In the genomic region with DNA sequence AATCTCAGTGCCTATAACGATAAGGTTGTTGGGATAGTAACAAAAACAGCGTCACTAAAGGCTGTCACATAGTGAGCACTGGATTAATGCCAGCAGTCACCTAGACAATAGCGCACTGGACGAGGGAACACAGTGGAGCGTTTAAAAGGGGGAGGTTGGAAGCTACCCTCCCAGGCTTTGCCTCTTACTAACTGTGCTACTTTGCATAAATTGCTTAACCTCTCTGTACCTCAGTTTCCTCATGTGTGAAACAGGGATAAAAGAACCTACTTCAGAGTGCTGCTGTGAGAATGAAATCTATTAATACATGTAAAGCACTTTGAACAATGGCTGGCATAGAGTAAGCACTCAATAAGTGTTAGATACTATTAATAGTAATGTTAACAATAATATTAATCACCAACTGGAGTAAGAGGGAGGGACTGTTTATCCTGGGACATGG, we compare ENCODE assay signal across 1 cellular context.
TF ChIP-seq lines count a peak whose summit lies in the region.

No MANE protein-coding gene starts in this region.

TF ChIP-seq in K562, 482 proteins besides CTCF, POLR2A, EP300 and RAD21 (continued from another document):
- TF ChIP-seq RNF2 (IDR thresholded peaks at IDR 0.05) (no peak), POU5F1 (IDR thresholded peaks at IDR 0.05; ENCODE audit: borderline replicate concordance, low read depth, low read length, partially characterized antibody) (no peak), TFAM (CRISPR knock-in tag; conservative IDR thresholded peaks at IDR 0.05) (no peak), SOX6 (IDR thresholded peaks at IDR 0.05) (peak; percentile 33; the same call in 1 of the 2 replicates)
- TF ChIP-seq, protein P1, sequence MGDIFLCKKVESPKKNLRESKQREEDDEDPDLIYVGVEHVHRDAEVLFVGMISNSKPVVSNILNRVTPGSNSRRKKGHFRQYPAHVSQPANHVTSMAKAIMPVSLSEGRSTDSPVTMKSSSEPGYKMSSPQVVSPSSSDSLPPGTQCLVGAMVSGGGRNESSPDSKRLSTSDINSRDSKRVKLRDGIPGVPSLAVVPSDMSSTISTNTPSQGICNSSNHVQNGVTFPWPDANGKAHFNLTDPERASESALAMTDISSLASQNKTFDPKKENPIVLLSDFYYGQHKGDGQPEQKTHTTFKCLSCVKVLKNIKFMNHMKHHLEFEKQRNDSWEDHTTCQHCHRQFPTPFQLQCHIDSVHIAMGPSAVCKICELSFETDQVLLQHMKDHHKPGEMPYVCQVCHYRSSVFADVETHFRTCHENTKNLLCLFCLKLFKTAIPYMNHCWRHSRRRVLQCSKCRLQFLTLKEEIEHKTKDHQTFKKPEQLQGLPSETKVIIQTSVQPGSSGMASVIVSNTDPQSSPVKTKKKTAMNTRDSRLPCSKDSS (IDR thresholded peaks at IDR 0.05; ENCODE audit: low read depth, partially characterized antibody): no peak
- TF ChIP-seq, protein P2, sequence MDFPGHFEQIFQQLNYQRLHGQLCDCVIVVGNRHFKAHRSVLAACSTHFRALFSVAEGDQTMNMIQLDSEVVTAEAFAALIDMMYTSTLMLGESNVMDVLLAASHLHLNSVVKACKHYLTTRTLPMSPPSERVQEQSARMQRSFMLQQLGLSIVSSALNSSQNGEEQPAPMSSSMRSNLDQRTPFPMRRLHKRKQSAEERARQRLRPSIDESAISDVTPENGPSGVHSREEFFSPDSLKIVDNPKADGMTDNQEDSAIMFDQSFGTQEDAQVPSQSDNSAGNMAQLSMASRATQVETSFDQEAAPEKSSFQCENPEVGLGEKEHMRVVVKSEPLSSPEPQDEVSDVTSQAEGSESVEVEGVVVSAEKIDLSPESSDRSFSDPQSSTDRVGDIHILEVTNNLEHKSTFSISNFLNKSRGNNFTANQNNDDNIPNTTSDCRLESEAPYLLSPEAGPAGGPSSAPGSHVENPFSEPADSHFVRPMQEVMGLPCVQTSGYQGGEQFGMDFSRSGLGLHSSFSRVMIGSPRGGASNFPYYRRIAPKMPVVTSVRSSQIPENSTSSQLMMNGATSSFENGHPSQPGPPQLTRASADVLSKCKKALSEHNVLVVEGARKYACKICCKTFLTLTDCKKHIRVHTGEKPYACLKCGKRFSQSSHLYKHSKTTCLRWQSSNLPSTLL (IDR thresholded peaks at IDR 0.05): no peak
- TF ChIP-seq, protein P3, sequence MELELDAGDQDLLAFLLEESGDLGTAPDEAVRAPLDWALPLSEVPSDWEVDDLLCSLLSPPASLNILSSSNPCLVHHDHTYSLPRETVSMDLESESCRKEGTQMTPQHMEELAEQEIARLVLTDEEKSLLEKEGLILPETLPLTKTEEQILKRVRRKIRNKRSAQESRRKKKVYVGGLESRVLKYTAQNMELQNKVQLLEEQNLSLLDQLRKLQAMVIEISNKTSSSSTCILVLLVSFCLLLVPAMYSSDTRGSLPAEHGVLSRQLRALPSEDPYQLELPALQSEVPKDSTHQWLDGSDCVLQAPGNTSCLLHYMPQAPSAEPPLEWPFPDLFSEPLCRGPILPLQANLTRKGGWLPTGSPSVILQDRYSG (tag; conservative IDR thresholded peaks at IDR 0.05; ENCODE audit: low read depth): no peak
